In the genomic region with DNA sequence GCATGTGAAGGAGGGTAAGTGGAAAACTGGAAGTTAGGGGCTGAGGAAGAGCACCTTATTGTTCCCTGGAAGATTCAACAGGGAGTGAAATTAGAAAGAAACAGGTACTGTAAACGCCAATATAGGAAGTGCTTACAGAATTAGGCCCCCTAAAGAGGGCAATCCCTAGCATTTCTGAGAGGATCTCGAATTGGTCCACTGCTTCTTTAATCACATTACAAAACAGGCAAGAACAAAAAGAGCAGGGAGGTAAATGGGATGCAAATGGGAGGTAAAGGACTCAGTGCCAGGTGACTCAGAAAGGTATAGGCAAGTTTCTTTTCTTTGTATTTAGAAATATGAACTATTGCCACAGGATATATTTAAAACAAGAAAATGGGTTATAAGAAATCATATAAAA, we compare ENCODE assay signal across 1 cellular context.
TF ChIP-seq lines count a peak whose summit lies in the region.

No MANE protein-coding gene starts in this region.

TF ChIP-seq in GM23338, 12 proteins besides CTCF, POLR2A, EP300 and RAD21 (continued from another document):
- TF ChIP-seq, protein P1, sequence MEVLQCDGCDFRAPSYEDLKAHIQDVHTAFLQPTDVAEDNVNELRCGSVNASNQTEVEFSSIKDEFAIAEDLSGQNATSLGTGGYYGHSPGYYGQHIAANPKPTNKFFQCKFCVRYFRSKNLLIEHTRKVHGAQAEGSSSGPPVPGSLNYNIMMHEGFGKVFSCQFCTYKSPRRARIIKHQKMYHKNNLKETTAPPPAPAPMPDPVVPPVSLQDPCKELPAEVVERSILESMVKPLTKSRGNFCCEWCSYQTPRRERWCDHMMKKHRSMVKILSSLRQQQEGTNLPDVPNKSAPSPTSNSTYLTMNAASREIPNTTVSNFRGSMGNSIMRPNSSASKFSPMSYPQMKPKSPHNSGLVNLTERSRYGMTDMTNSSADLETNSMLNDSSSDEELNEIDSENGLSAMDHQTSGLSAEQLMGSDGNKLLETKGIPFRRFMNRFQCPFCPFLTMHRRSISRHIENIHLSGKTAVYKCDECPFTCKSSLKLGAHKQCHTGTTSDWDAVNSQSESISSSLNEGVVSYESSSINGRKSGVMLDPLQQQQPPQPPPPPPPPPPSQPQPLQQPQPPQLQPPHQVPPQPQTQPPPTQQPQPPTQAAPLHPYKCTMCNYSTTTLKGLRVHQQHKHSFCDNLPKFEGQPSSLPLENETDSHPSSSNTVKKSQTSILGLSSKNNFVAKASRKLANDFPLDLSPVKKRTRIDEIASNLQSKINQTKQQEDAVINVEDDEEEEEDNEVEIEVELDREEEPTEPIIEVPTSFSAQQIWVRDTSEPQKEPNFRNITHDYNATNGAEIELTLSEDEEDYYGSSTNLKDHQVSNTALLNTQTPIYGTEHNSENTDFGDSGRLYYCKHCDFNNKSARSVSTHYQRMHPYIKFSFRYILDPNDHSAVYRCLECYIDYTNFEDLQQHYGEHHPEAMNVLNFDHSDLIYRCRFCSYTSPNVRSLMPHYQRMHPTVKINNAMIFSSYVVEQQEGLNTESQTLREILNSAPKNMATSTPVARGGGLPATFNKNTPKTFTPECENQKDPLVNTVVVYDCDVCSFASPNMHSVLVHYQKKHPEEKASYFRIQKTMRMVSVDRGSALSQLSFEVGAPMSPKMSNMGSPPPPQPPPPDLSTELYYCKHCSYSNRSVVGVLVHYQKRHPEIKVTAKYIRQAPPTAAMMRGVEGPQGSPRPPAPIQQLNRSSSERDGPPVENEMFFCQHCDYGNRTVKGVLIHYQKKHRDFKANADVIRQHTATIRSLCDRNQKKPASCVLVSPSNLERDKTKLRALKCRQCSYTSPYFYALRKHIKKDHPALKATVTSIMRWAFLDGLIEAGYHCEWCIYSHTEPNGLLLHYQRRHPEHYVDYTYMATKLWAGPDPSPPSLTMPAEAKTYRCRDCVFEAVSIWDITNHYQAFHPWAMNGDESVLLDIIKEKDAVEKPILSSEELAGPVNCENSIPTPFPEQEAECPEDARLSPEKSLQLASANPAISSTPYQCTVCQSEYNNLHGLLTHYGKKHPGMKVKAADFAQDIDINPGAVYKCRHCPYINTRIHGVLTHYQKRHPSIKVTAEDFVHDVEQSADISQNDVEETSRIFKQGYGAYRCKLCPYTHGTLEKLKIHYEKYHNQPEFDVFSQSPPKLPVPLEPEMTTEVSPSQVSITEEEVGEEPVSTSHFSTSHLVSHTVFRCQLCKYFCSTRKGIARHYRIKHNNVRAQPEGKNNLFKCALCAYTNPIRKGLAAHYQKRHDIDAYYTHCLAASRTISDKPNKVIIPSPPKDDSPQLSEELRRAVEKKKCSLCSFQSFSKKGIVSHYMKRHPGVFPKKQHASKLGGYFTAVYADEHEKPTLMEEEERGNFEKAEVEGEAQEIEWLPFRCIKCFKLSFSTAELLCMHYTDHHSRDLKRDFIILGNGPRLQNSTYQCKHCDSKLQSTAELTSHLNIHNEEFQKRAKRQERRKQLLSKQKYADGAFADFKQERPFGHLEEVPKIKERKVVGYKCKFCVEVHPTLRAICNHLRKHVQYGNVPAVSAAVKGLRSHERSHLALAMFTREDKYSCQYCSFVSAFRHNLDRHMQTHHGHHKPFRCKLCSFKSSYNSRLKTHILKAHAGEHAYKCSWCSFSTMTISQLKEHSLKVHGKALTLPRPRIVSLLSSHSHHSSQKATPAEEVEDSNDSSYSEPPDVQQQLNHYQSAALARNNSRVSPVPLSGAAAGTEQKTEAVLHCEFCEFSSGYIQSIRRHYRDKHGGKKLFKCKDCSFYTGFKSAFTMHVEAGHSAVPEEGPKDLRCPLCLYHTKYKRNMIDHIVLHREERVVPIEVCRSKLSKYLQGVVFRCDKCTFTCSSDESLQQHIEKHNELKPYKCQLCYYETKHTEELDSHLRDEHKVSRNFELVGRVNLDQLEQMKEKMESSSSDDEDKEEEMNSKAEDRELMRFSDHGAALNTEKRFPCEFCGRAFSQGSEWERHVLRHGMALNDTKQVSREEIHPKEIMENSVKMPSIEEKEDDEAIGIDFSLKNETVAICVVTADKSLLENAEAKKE (CRISPR knock-in tag; IDR thresholded peaks at IDR 0.05): no peak
- TF ChIP-seq, protein P2, sequence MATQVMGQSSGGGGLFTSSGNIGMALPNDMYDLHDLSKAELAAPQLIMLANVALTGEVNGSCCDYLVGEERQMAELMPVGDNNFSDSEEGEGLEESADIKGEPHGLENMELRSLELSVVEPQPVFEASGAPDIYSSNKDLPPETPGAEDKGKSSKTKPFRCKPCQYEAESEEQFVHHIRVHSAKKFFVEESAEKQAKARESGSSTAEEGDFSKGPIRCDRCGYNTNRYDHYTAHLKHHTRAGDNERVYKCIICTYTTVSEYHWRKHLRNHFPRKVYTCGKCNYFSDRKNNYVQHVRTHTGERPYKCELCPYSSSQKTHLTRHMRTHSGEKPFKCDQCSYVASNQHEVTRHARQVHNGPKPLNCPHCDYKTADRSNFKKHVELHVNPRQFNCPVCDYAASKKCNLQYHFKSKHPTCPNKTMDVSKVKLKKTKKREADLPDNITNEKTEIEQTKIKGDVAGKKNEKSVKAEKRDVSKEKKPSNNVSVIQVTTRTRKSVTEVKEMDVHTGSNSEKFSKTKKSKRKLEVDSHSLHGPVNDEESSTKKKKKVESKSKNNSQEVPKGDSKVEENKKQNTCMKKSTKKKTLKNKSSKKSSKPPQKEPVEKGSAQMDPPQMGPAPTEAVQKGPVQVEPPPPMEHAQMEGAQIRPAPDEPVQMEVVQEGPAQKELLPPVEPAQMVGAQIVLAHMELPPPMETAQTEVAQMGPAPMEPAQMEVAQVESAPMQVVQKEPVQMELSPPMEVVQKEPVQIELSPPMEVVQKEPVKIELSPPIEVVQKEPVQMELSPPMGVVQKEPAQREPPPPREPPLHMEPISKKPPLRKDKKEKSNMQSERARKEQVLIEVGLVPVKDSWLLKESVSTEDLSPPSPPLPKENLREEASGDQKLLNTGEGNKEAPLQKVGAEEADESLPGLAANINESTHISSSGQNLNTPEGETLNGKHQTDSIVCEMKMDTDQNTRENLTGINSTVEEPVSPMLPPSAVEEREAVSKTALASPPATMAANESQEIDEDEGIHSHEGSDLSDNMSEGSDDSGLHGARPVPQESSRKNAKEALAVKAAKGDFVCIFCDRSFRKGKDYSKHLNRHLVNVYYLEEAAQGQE (IDR thresholded peaks at IDR 0.05; ENCODE audit: unreplicated experiment): no peak
- TF ChIP-seq ZNF331 (CRISPR knock-in tag; IDR thresholded peaks at IDR 0.05; ENCODE audit: low read depth) (no peak), JUNB (IDR thresholded peaks at IDR 0.05; ENCODE audit: unreplicated experiment) (no peak), EZH2 (IDR thresholded peaks at IDR 0.05; ENCODE audit: low read depth, unreplicated experiment) (no peak), POLR2AphosphoS5 (IDR thresholded peaks at IDR 0.05; ENCODE audit: low read depth) (no peak)
